ENCODE assay signal across 8 cellular contexts in the genomic region with DNA sequence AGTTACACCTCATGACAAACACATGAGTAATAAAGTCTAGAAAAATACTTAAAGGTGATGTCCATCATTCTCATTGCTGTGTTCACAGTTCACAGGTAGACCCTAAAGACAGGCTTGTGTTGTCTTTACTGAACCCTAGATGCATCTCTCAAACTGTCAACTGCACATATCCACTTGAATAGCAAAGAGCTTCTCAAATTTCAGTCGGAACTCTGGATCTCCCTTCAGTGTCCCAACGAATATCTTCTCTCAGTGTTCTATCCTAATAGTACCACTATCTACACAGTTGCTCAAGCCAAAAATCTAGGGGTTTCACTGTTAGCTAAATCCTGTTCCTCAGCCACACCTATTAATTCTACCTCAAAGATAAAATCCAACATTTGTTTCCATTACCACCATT. TPM values are rescaled to one million over a fixed set of nuclear protein-coding genes. Genes with fewer than 3 reads are reported as not detected.
DNase-seq lines count a peak whose midpoint lies in the region; ATAC-seq and TF ChIP-seq lines count a peak whose summit lies in the region.

No MANE protein-coding gene starts in this region.

- intact Hi-C loops in prostate gland (cut with DNase I): no loop called here

- 3% methylated on average over 2 of the region's 2 CpGs for WGBS in prostate gland

- TF ChIP-seq CTCF in prostate gland (IDR thresholded peaks at IDR 0.05): no peak

- H3K36me3 ChIP-seq in NT2/D1 (ENCODE audit: insufficient read depth, insufficient read length, low read length) (peaks cover 25% of the 10 kb centered on the region), prostate gland (no peaks in the 10 kb centered on the region)

- ATAC-seq in HG02610 (IDR thresholded peaks at IDR 0.05; ENCODE audit: unreplicated experiment) (no peak), HG03039 (IDR thresholded peaks at IDR 0.05; ENCODE audit: unreplicated experiment) (no peak)

- H3K27ac ChIP-seq in epithelial cell of prostate: peak overlapping the region; percentile 72
- peak overlapping the region; percentile 80 to 86 for H3K27ac ChIP-seq in prostate gland

- H3K4me1 ChIP-seq in NT2/D1 (ENCODE audit: insufficient read depth, insufficient read length) (peaks cover 3% of the 10 kb centered on the region), prostate gland (replicated peaks) (peaks cover 5% of the 10 kb centered on the region)

- H3K9me3 ChIP-seq in NT2/D1 (ENCODE audit: insufficient read depth, low read length) (no peaks in the 10 kb centered on the region), prostate gland (no peaks in the 10 kb centered on the region)

- peak overlapping the region; percentile 91 for H3K4me3 ChIP-seq in NT2/D1 (ENCODE audit: insufficient read length, low read depth)
- peak overlapping the region in 1 of 2 donors; percentile 47 for H3K4me3 ChIP-seq in prostate gland

- H3K9ac ChIP-seq in NT2/D1 (ENCODE audit: insufficient read length, low read depth): peak overlapping the region; percentile 97

- no peak for TF ChIP-seq POLR2A in prostate gland (IDR thresholded peaks at IDR 0.05)

- no peaks in the 10 kb centered on the region for H3K27me3 ChIP-seq in NT2/D1 (ENCODE audit: insufficient read depth, insufficient read length)
- H3K27me3 ChIP-seq in prostate gland (replicated peaks; ENCODE audit: insufficient read depth): no peaks in the 10 kb centered on the region

- DNase-seq in DMS153 treated with DMSO at 0.1 percent for 48 hours (lab: John Stamatoyannopoulos, UW; ENCODE audit: unreplicated experiment) (peak; percentile 46), DMS153 (lab: John Stamatoyannopoulos, UW) (no peak), NT2/D1 (ENCODE audit: low read depth, low spot score) (no peak), epithelial cell of prostate (ENCODE audit: low read depth, low spot score) (no peak), prostate gland (ENCODE audit: low spot score) (peak; percentile 3), hepatic stellate cell (ENCODE audit: low spot score) (no peak)

RNA-seq across cellular contexts. Expression of a gene that starts 50.6 kb away (rescaled TPM):
- total RNA-seq in prostate gland: 10 to 100 TPM; 37.8 to 40.6 TPM

Comparison
In these comparisons a context has a peak if more than half of its experiments do, and no peak if none do; other contexts are left out.
1. DNase-seq: peak in DMS153 treated with DMSO at 0.1 percent for 48 hours (single experiment) and prostate gland (single experiment); none in DMS153 (single experiment), NT2/D1 (single experiment), epithelial cell of prostate (single experiment) and hepatic stellate cell (single experiment).